In the genomic region with DNA sequence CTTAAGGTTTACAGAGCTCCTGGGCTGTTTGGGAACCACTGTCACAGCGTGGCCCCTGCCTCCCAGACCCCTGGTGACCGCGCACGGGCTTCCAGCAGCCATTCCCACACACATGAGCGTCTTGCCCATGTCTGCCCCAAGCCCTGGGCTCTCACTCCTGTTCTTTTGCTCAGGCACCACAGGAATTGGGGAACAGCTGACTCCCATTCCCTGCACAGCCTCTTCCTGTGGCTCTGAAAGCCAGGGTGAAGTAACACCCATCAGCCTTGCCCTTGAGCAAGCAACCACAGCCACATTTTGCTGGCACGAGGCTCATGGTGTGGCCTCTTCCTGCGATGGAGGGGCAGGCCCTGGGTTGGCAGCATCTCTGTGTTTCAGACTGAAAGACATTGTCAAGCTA, we compare ENCODE assay signal across 14 cellular contexts. TPM values are rescaled to one million over a fixed set of nuclear protein-coding genes. Genes with fewer than 3 reads are reported as not detected.
DNase-seq lines count a peak whose midpoint lies in the region; ATAC-seq, FAIRE-seq and TF ChIP-seq lines count a peak whose summit lies in the region.
"Had no signal": no experiment of that assay in that cellular context is flagged by ENCODE, and none has a peak within 500 bp of the region (broad histone marks: within the 10 kb centered on the region; RNA-seq: fewer than 3 reads in every experiment).

No MANE protein-coding gene starts in this region.

- no peak for TF ChIP-seq EP300 in GM12878 (IDR thresholded peaks at IDR 0.05; ENCODE audit: borderline replicate concordance in 1 of 2, control insufficient read depth in 1 of 2, low read depth in 2 of 2, low read length in 2 of 2)

- H3K4me1 ChIP-seq in GM12878 (ENCODE audit: control insufficient read depth, insufficient read depth, low read length) (peaks cover 17% of the 10 kb centered on the region), lower lobe of right lung (peaks cover 6% of the 10 kb centered on the region)

- TF ChIP-seq RAD21 in GM12878 (IDR thresholded peaks at IDR 0.05; ENCODE audit: insufficient read depth, low read depth, low read length) = no peak

- POLR2A ChIA-PET in GM12878 (lab: Charles Lee) = interaction anchor here (0.6 to 0.8 kb wide), 3 partner anchors 19 to 631 kb away, joined by 3 read pairs; no protein-coding TSS in a partner anchor

- H3K36me3 ChIP-seq in MG63 = no peaks in the 10 kb centered on the region
- no peaks in the 10 kb centered on the region for H3K36me3 ChIP-seq in GM12878 (ENCODE audit: control insufficient read depth in 2 of 2, insufficient read depth in 2 of 2, low read length in 1 of 2)
- no peaks in the 10 kb centered on the region for H3K36me3 ChIP-seq in lower lobe of right lung

- SMC1A ChIA-PET in GM12878 (lab: Charles Lee; ENCODE audit: uncharacterized antibody, unreplicated experiment) = interaction anchor here (0.7 to 3.4 kb wide), 4 partner anchors 11 to 53 kb away, joined by 3 to 39 read pairs (median 8); no protein-coding TSS in a partner anchor

- H3K79me2 ChIP-seq in GM12878 (ENCODE audit: control insufficient read depth, insufficient read depth, low read length) = no peaks in the 10 kb centered on the region

- RAD21 ChIA-PET in GM12878 (lab: Charles Lee; ENCODE audit: unreplicated experiment) = interaction anchor here (0.6 to 2.2 kb wide), 4 partner anchors 36 to 260 kb away, joined by 3 to 6 read pairs (median 5); no protein-coding TSS in a partner anchor

- 91% methylated on average over 7 of the region's 7 CpGs for WGBS in GM12878 (ENCODE audit: insufficient coverage, insufficient replicate concordance, low lambda C conversion rate, missing lambda C conversion rate)

- no peak overlapping the region for H3K4me2 ChIP-seq in GM12878 (ENCODE audit: control insufficient read depth, insufficient read depth)

- DNase-seq in D341Med (ENCODE audit: low spot score) (peak; percentile 22), MG63 (peak; percentile 46), GM12878 (ENCODE audit: low read depth, low spot score) (no peak), lower lobe of right lung (peak; percentile 67), NCI-H1048 (lab: John Stamatoyannopoulos, UW) (no peak), HUDEP-2 (lab: John Stamatoyannopoulos, UW; ENCODE audit: unreplicated experiment in 76 of 76) (no peak), cerebellar nuclear complex (lab: John Stamatoyannopoulos, UW) (no peak)
- DNase-seq: activated gamma-delta T cell; CD8-positive, alpha-beta memory T cell; NCI-H2081; nephron progenitor cell; stimulated activated naive CD8-positive, alpha-beta T cell treated with anti-CD3 and anti-CD28 coated beads, Interleukin-15, Interleukin-2, amounts not matched to agents 100 U/mL and 50 U/mL, for 24 hours had no signal

- intact Hi-C loops in GM12878 (cut with micrococcal nuclease; ENCODE audit: unreplicated experiment) (no loop called here), lower lobe of right lung (cut with DNase I) (loop anchor here (10.0 kb wide), 1 partner anchor 52 kb away; no protein-coding TSS in a partner anchor)

- no peak for TF ChIP-seq CTCF in GM12878 (IDR thresholded peaks at IDR 0.05 in 2 of 3, conservative IDR thresholded peaks at IDR 0.05 in 1 of 3; ENCODE audit: control insufficient read depth in 2 of 3, extremely low read depth in 1 of 3, insufficient read depth in 1 of 3, low read depth in 3 of 3, low read length in 3 of 3)
- TF ChIP-seq CTCF in lower lobe of right lung (IDR thresholded peaks at IDR 0.05) = no peak

- H3K4me3 ChIP-seq in MG63 (no peak overlapping the region), GM12878 (no peak overlapping the region), lower lobe of right lung (no peak overlapping the region)

- in situ Hi-C loops in GM12878 (cut with MboI) = no loop called here

- H3K9me3 ChIP-seq in MG63 (no peaks in the 10 kb centered on the region), GM12878 (replicated peaks; ENCODE audit: control insufficient read depth, insufficient read depth, low read length) (no peaks in the 10 kb centered on the region), lower lobe of right lung (no peaks in the 10 kb centered on the region)

- CTCF ChIA-PET in GM12878 (lab: Yijun Ruan, JAX) = interaction anchor here (0.8 to 3.6 kb wide), 9 partner anchors 18 to 89 kb away, joined by 3 to 49 read pairs (median 8); no protein-coding TSS in a partner anchor

- H3K27me3 ChIP-seq in MG63 (no peaks in the 10 kb centered on the region), GM12878 (replicated peaks in 1 of 2; ENCODE audit: control insufficient read depth in 2 of 2, insufficient read depth in 2 of 2, low read length in 1 of 2) (no peaks in the 10 kb centered on the region), lower lobe of right lung (ENCODE audit: low read depth) (no peaks in the 10 kb centered on the region)

- no peak overlapping the region for H2AFZ ChIP-seq in GM12878 (ENCODE audit: control insufficient read depth, low read depth, low read length)

- H3K27ac ChIP-seq in GM12878 (ENCODE audit: control insufficient read depth, insufficient read depth) (no peak overlapping the region), lower lobe of right lung (no peak overlapping the region)

- H4K20me1 ChIP-seq in GM12878 (ENCODE audit: control insufficient read depth, insufficient read depth) = no peaks in the 10 kb centered on the region

- H3K9ac ChIP-seq in GM12878 (ENCODE audit: control insufficient read depth, insufficient read depth, low read length) = no peak overlapping the region

- peak; percentile 11; the same call in 2 of the 3 replicates for ATAC-seq in GM12878
- peak; percentile 58 to 78 for ATAC-seq in lower lobe of right lung
- no peak for ATAC-seq in GM19395 (IDR thresholded peaks at IDR 0.05; ENCODE audit: unreplicated experiment)
- ATAC-seq: stimulated activated naive CD8-positive, alpha-beta T cell treated with anti-CD3 and anti-CD28 coated beads, Interleukin-15, Interleukin-2, amounts not matched to agents 100 U/mL and 50 U/mL, for 24 hours had no signal

- no peak for TF ChIP-seq POLR2A in GM12878 (IDR thresholded peaks at IDR 0.05; ENCODE audit: low read depth, low read length)

- BruUV-seq in GM12878 (replicated peaks; lab: Mats Ljungman, UMichigan) = no TSS peak

- no peak for FAIRE-seq in GM12878 (lab: Jason Lieb, UNC)
- FAIRE-seq: RCC 7860 had no signal

TF ChIP-seq in GM12878, 131 proteins besides CTCF, POLR2A, EP300 and RAD21 (continues in another document):
- TF ChIP-seq POLR2AphosphoS5 (IDR thresholded peaks at IDR 0.05; ENCODE audit: low read length) (no peak), TBL1XR1 (IDR thresholded peaks at IDR 0.05; ENCODE audit: low read depth, low read length) (no peak), HDAC2 (IDR thresholded peaks at IDR 0.05) (no peak), ZNF274 (IDR thresholded peaks at IDR 0.05; ENCODE audit: insufficient read depth, insufficient read length) (no peak), ZBED1 (IDR thresholded peaks at IDR 0.05; ENCODE audit: borderline replicate concordance) (no peak), CHD1 (IDR thresholded peaks at IDR 0.05; ENCODE audit: low read depth, low read length) (no peak), CBX5 (IDR thresholded peaks at IDR 0.05; ENCODE audit: low read depth) (no peak), ETV6 (conservative IDR thresholded peaks at IDR 0.05 in 1 of 2, IDR thresholded peaks at IDR 0.05 in 1 of 2; ENCODE audit: borderline replicate concordance in 1 of 2, low read depth in 1 of 2) (no peak), CREB1 (IDR thresholded peaks at IDR 0.05; ENCODE audit: low read depth) (no peak)
- TF ChIP-seq, protein P1, sequence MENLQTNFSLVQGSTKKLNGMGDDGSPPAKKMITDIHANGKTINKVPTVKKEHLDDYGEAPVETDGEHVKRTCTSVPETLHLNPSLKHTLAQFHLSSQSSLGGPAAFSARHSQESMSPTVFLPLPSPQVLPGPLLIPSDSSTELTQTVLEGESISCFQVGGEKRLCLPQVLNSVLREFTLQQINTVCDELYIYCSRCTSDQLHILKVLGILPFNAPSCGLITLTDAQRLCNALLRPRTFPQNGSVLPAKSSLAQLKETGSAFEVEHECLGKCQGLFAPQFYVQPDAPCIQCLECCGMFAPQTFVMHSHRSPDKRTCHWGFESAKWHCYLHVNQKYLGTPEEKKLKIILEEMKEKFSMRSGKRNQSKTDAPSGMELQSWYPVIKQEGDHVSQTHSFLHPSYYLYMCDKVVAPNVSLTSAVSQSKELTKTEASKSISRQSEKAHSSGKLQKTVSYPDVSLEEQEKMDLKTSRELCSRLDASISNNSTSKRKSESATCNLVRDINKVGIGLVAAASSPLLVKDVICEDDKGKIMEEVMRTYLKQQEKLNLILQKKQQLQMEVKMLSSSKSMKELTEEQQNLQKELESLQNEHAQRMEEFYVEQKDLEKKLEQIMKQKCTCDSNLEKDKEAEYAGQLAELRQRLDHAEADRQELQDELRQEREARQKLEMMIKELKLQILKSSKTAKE (IDR thresholded peaks at IDR 0.05; ENCODE audit: low read depth, poor library complexity, severe bottlenecking) = no peak
- TF ChIP-seq, protein P2, sequence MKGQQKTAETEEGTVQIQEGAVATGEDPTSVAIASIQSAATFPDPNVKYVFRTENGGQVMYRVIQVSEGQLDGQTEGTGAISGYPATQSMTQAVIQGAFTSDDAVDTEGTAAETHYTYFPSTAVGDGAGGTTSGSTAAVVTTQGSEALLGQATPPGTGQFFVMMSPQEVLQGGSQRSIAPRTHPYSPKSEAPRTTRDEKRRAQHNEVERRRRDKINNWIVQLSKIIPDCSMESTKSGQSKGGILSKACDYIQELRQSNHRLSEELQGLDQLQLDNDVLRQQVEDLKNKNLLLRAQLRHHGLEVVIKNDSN (IDR thresholded peaks at IDR 0.05; ENCODE audit: borderline replicate concordance, extremely low read length, insufficient read depth, low read depth, low read length) = no peak

RNA-seq across cellular contexts. Expression of a gene that starts 14.3 kb away (rescaled TPM):
- 3.1 and 5.2 TPM in 2 replicates for total RNA-seq in MG63 (2014; rRNA removed; shearing (Covaris generic); ENCODE audit: low replicate concordance)
- 22.6 and 27.6 TPM in 2 replicates for total RNA-seq in GM12878 (2013; cell fraction: nucleolus; rRNA removed)
- total RNA-seq in GM12878 (2014; rRNA removed) (4.7 and 15.9 TPM in 2 replicates), GM12878 (2014; rRNA removed; fragmentation: Illumina TruSeq; extraction: Trizol) (2.8 and 5.0 TPM in 2 replicates), GM12878 (2021) (10.1 and 12.2 TPM in 2 replicates), lower lobe of right lung (14.2 TPM)
- polyA plus RNA-seq in GM12878 (2011; ENCODE audit: low read depth) = 1.5 TPM
- polyA plus RNA-seq in GM12878 (2011; rRNA removed) (1.3 and 3.7 TPM in 2 replicates), GM12878 (2014; fragmentation: Illumina TruSeq; extraction: Trizol) (2.5 and 2.8 TPM in 2 replicates), GM12878 (2014; fragmentation: Nextera tagmentation; extraction: Ambion mirVana) (1 to 10 TPM in 1 of 2 experiments, under 1 TPM in 1; 0.66 to 1.1 TPM), GM12878 (2014; rRNA removed) (2.6 and 3.2 TPM in 2 replicates), GM12878 (2016; fragmentation: Nextera tagmentation; extraction: Ambion mirVana) (1 to 10 TPM in 1 of 2 experiments, under 1 TPM in 1; 0.86 to 2.9 TPM)
- polyA plus RNA-seq in GM12878 (2011; cell fraction: cytosol; rRNA removed) = 1.8 and 2.0 TPM in 2 replicates
- polyA plus RNA-seq in GM12878 (2011; cell fraction: nucleus; rRNA removed) = 1.9 and 2.3 TPM in 2 replicates
- polyA plus RNA-seq in GM12878 (2012) = 11.4 and 13.6 TPM in 2 replicates
- 2.6 and 8.1 TPM in 2 replicates for polyA minus RNA-seq in GM12878 (2011; rRNA and poly(A)+ RNA removed)
- 1.2 and 1.8 TPM in 2 replicates for polyA minus RNA-seq in GM12878 (2011; cell fraction: cytosol; rRNA and poly(A)+ RNA removed)
- 0.85 and 3.2 TPM in 2 replicates for polyA minus RNA-seq in GM12878 (2011; cell fraction: nucleus; rRNA and poly(A)+ RNA removed)

Comparison
In these comparisons a context has a peak if more than half of its experiments do, and no peak if none do; other contexts are left out.
1. DNase-seq: peak in D341Med (single experiment), MG63 (single experiment) and lower lobe of right lung (single experiment); none in GM12878 (single experiment), NCI-H1048 (single experiment), HUDEP-2 (0 of 76) and cerebellar nuclear complex (0 of 2).